Comparison of ENCODE assay signal across 9 cellular contexts in genomic region chr1:28928306-28928987, GRCh38. TPM values are rescaled to one million over a fixed set of nuclear protein-coding genes. Genes with fewer than 3 reads are reported as not detected.
DNase-seq lines count a peak whose midpoint lies in the region; ATAC-seq and TF ChIP-seq lines count a peak whose summit lies in the region.
"Had no signal": no experiment of that assay in that cellular context is flagged by ENCODE, and none has a peak within 500 bp of the region (broad histone marks: within the 10 kb centered on the region; RNA-seq: fewer than 3 reads in every experiment).

No MANE protein-coding gene starts in this region.

- no peak for TF ChIP-seq CTCF in left ventricle myocardium inferior (IDR thresholded peaks at IDR 0.05; ENCODE audit: borderline replicate concordance)
- TF ChIP-seq CTCF in omental fat pad (IDR thresholded peaks at IDR 0.05): no peak

- H3K4me3 ChIP-seq in SK-N-MC: peak overlapping the region; percentile 78
- H3K4me3 ChIP-seq in left ventricle myocardium inferior: no peak overlapping the region
- H3K4me3 ChIP-seq: dorsolateral prefrontal cortex had no signal

- no peaks in the 10 kb centered on the region for H3K27me3 Mint-ChIP-seq in activated CD4-positive, alpha-beta T cell treated with anti-CD3 and anti-CD28 coated beads for 36 hours
- no peaks in the 10 kb centered on the region for H3K27me3 Mint-ChIP-seq in stimulated activated naive B cell treated with anti-CD40 and anti-IgM and Interleukin-4, amounts not matched to agents 10 μg/mL and 1 μg/mL and 100 μg/mL, for 72 hours

- CTCF ChIA-PET in activated CD4-positive, alpha-beta T cell treated with anti-CD3 and anti-CD28 coated beads for 36 hours (lab: Charles Lee): interaction anchor here (0.6 to 2.5 kb wide), 3 partner anchors 10 to 1271 kb away, joined by 3 to 7 read pairs (median 3); no protein-coding TSS in a partner anchor

- H3K36me3 Mint-ChIP-seq in activated CD4-positive, alpha-beta T cell treated with anti-CD3 and anti-CD28 coated beads for 36 hours (ENCODE audit: low read depth): peaks cover 2% of the 10 kb centered on the region
- peaks cover 0 to 10% of the 10 kb centered on the region in 2 donors for H3K36me3 Mint-ChIP-seq in stimulated activated naive B cell treated with anti-CD40 and anti-IgM and Interleukin-4, amounts not matched to agents 10 μg/mL and 1 μg/mL and 100 μg/mL, for 72 hours

- H3K36me3 ChIP-seq in SK-N-MC (ENCODE audit: insufficient read depth, low read length) (peaks cover 6% of the 10 kb centered on the region; the same call in 1 of the 2 replicates), left ventricle myocardium inferior (no peaks in the 10 kb centered on the region)

- peak overlapping the region; percentile 30 for H3K4me3 Mint-ChIP-seq in activated CD4-positive, alpha-beta T cell treated with anti-CD3 and anti-CD28 coated beads for 36 hours
- peak overlapping the region; percentile 27 to 75 for H3K4me3 Mint-ChIP-seq in stimulated activated naive B cell treated with anti-CD40 and anti-IgM and Interleukin-4, amounts not matched to agents 10 μg/mL and 1 μg/mL and 100 μg/mL, for 72 hours

- H3K4me1 ChIP-seq in left ventricle myocardium inferior: peaks cover 26% of the 10 kb centered on the region

- peak; percentile 13 for ATAC-seq in activated CD4-positive, alpha-beta T cell treated with anti-CD3 and anti-CD28 coated beads for 36 hours
- ATAC-seq in stimulated activated naive B cell treated with anti-CD40 and anti-IgM and Interleukin-4, amounts not matched to agents 10 μg/mL and 1 μg/mL and 100 μg/mL, for 72 hours (replicated peaks): peak; percentile 24 to 31
- ATAC-seq in omental fat pad (ENCODE audit: low FRiP score) (no peak), HG02884 (IDR thresholded peaks at IDR 0.05; ENCODE audit: unreplicated experiment) (no peak)

- POLR2A ChIA-PET in activated CD4-positive, alpha-beta T cell treated with anti-CD3 and anti-CD28 coated beads for 36 hours (lab: Charles Lee): interaction anchor here (1.1 kb wide), 1 partner anchor 9 kb away, joined by 3 read pairs; no protein-coding TSS in a partner anchor

- DNase-seq in activated CD4-positive, alpha-beta T cell treated with anti-CD3 and anti-CD28 coated beads for 36 hours: no peak
- DNase-seq in activated CD4-positive, alpha-beta T cell treated with anti-CD3 and anti-CD28 coated beads, Interleukin-2, amount 50 U/mL, for 48 hours: no peak
- no peak for DNase-seq in SK-N-MC (ENCODE audit: low read depth, low spot score)
- no peak for DNase-seq in left ventricle myocardium inferior
- no peak for DNase-seq in stimulated activated naive B cell treated with anti-CD40 and anti-IgM and Interleukin-4, amounts not matched to agents 10 μg/mL and 1 μg/mL and 100 μg/mL, for 72 hours
- DNase-seq in omental fat pad (ENCODE audit: low spot score): no peak
- DNase-seq in NCI-H1930 (lab: John Stamatoyannopoulos, UW): no peak
- DNase-seq: dorsolateral prefrontal cortex had no signal

- intact Hi-C loops in activated CD4-positive, alpha-beta T cell treated with anti-CD3 and anti-CD28 coated beads for 36 hours (cut with DNase I, micrococcal nuclease): loop anchor here in 1 of 2 experiments (5.0 kb wide), 2 partner anchors 41 to 254 kb away; partner anchors contain the start of gene SRSF4
- intact Hi-C loops in left ventricle myocardium inferior (cut with micrococcal nuclease): no loop called here

- H3K27me3 ChIP-seq in left ventricle myocardium inferior (ENCODE audit: low read depth): no peaks in the 10 kb centered on the region
- H3K27me3 ChIP-seq: dorsolateral prefrontal cortex had no signal

- peak overlapping the region; percentile 93 for H3K9ac ChIP-seq in SK-N-MC (ENCODE audit: insufficient read length)

- H3K9me3 ChIP-seq in SK-N-MC (ENCODE audit: low read depth, low read length) (no peaks in the 10 kb centered on the region), left ventricle myocardium inferior (replicated peaks) (no peaks in the 10 kb centered on the region)

- H3K27ac Mint-ChIP-seq in activated CD4-positive, alpha-beta T cell treated with anti-CD3 and anti-CD28 coated beads for 36 hours: peak overlapping the region; percentile 94
- H3K27ac Mint-ChIP-seq in stimulated activated naive B cell treated with anti-CD40 and anti-IgM and Interleukin-4, amounts not matched to agents 10 μg/mL and 1 μg/mL and 100 μg/mL, for 72 hours: peak overlapping the region; percentile 81

- H3K4me1 Mint-ChIP-seq in activated CD4-positive, alpha-beta T cell treated with anti-CD3 and anti-CD28 coated beads for 36 hours: peaks cover 68% of the 10 kb centered on the region
- peaks cover 24 to 46% of the 10 kb centered on the region in 2 donors for H3K4me1 Mint-ChIP-seq in stimulated activated naive B cell treated with anti-CD40 and anti-IgM and Interleukin-4, amounts not matched to agents 10 μg/mL and 1 μg/mL and 100 μg/mL, for 72 hours

- H3K9me3 Mint-ChIP-seq in activated CD4-positive, alpha-beta T cell treated with anti-CD3 and anti-CD28 coated beads for 36 hours (ENCODE audit: low read depth): no peaks in the 10 kb centered on the region
- no peaks in the 10 kb centered on the region for H3K9me3 Mint-ChIP-seq in stimulated activated naive B cell treated with anti-CD40 and anti-IgM and Interleukin-4, amounts not matched to agents 10 μg/mL and 1 μg/mL and 100 μg/mL, for 72 hours

- H3K27ac ChIP-seq in SK-N-MC: peak overlapping the region; percentile 99
- H3K27ac ChIP-seq in left ventricle myocardium inferior (replicated peaks): peak overlapping the region; percentile 57

RNA-seq across cellular contexts. Expression of gene EPB41, which starts 14.1 kb away (rescaled TPM):
- total RNA-seq in activated CD4-positive, alpha-beta T cell treated with anti-CD3 and anti-CD28 coated beads for 36 hours: 100 to 1,000 TPM in 1 of 2 experiments, 10 to 100 TPM in 1; 75.5 to 130 TPM
- 23.4 TPM for total RNA-seq in left ventricle myocardium inferior
- 10 to 100 TPM; 28.8 to 57.6 (median 43.2) TPM for total RNA-seq in omental fat pad

Comparison
In these comparisons a context has a peak if more than half of its experiments do, and no peak if none do; other contexts are left out.
1. ATAC-seq: peak in activated CD4-positive, alpha-beta T cell treated with anti-CD3 and anti-CD28 coated beads for 36 hours (single experiment) and stimulated activated naive B cell treated with anti-CD40 and anti-IgM and Interleukin-4, amounts not matched to agents 10 μg/mL and 1 μg/mL and 100 μg/mL, for 72 hours (2 of 2); none in omental fat pad (single experiment) and HG02884 (single experiment).